Comparison of ENCODE assay signal across 22 cellular contexts in genomic region chr12:49687941-49688340, GRCh38. TPM values are rescaled to one million over a fixed set of nuclear protein-coding genes. Genes with fewer than 3 reads are reported as not detected.
A peak's percentile ranks its signal among the peaks of the same experiment; 100 is the strongest.
DNase-seq lines count a peak whose midpoint lies in the region; ATAC-seq and TF ChIP-seq lines count a peak whose summit lies in the region.
"Had no signal": no experiment of that assay in that cellular context is flagged by ENCODE, and none has a peak within 500 bp of the region (broad histone marks: within the 10 kb centered on the region; RNA-seq: fewer than 3 reads in every experiment).

No MANE protein-coding gene starts in this region.

- H3K9me3 ChIP-seq in HEK293 (ENCODE audit: control insufficient read depth, insufficient read depth, low read depth, low read length) (no peaks in the 10 kb centered on the region), A673 (ENCODE audit: low read depth, low read length, poor library complexity, severe bottlenecking) (no peaks in the 10 kb centered on the region)
- H3K9me3 ChIP-seq: body of pancreas, pancreas, stomach had no signal

- no peaks in the 10 kb centered on the region for H3K27me3 ChIP-seq in A673 (replicated peaks; ENCODE audit: insufficient read depth, low read depth, low read length, poor library complexity)
- H3K27me3 ChIP-seq: body of pancreas, pancreas, stomach had no signal

- H3K27ac Mint-ChIP-seq in immature natural killer cell: peak overlapping the region in 4 of 6 donors; percentile 10 to 67 (median 32)
- no peak overlapping the region for H3K27ac Mint-ChIP-seq in T-helper 2 cell treated with Interferon-gamma antibody and Interleukin-4, amounts not matched to agents 5 μg/mL and 100 μg/mL, for 36 hours

- TF ChIP-seq POLR2A in erythroblast (IDR thresholded peaks at IDR 0.05; ENCODE audit: low read length): no peak

- CTCF ChIA-PET in HEK293 (lab: Yijun Ruan, JAX) (no interaction called here), A673 (lab: Charles Lee) (no interaction called here)

- DNase-seq in ELF-1 (ENCODE audit: low read depth, low spot score) (peak; percentile 44), immature natural killer cell (no peak), A673 (ENCODE audit: low spot score) (no peak), erythroblast (lab: John Stamatoyannopoulos, UW) (no peak)
- DNase-seq in T-helper 2 cell treated with Interferon-gamma antibody and Interleukin-4, amounts not matched to agents 5 μg/mL and 100 μg/mL, for 36 hours (ENCODE audit: low spot score): no peak
- DNase-seq: activated CD8-positive, alpha-beta memory T cell treated with anti-CD3 and anti-CD28 coated beads, Interleukin-2, amount 50 U/mL, for 4 hours; body of pancreas; CD8-positive, alpha-beta memory T cell; effector memory CD8-positive, alpha-beta T cell; NCI-H1092; NCI-H2081; pancreas; stimulated activated CD4-positive, alpha-beta T cell treated with anti-CD3 and anti-CD28 coated beads, Interleukin-15, amount 100 ng/mL, for 24 hours; stomach; T-helper 2 cell; trophoblast cell; WERI-Rb-1 had no signal

- H3K36me3 Mint-ChIP-seq in immature natural killer cell: peaks cover 0 to under 1% (median 0%) of the 10 kb centered on the region in 3 donors
- no peaks in the 10 kb centered on the region for H3K36me3 Mint-ChIP-seq in T-helper 2 cell treated with Interferon-gamma antibody and Interleukin-4, amounts not matched to agents 5 μg/mL and 100 μg/mL, for 36 hours (ENCODE audit: low read depth)

- intact Hi-C loops in A673 (cut with micrococcal nuclease; ENCODE audit: unreplicated experiment): no loop called here

- H3K36me3 ChIP-seq in HEK293 (ENCODE audit: control insufficient read depth in 2 of 2, insufficient read depth in 1 of 2, low read length in 2 of 2): no peaks in the 10 kb centered on the region
- no peaks in the 10 kb centered on the region for H3K36me3 ChIP-seq in A673 (ENCODE audit: insufficient read depth, low read length, poor library complexity, severe bottlenecking)
- H3K36me3 ChIP-seq: pancreas, stomach, WERI-Rb-1 had no signal

- TF ChIP-seq CTCF in HEK293 (tag by site-specific recombination; IDR thresholded peaks at IDR 0.05): peak; percentile 71
- TF ChIP-seq CTCF in VCaP (conservative IDR thresholded peaks at IDR 0.05): peak; percentile 32
- TF ChIP-seq CTCF in A673 (conservative IDR thresholded peaks at IDR 0.05; ENCODE audit: low read depth, low read length): no peak

- no peaks in the 10 kb centered on the region for H3K9me3 Mint-ChIP-seq in immature natural killer cell
- no peaks in the 10 kb centered on the region for H3K9me3 Mint-ChIP-seq in T-helper 2 cell treated with Interferon-gamma antibody and Interleukin-4, amounts not matched to agents 5 μg/mL and 100 μg/mL, for 36 hours
- H3K9me3 Mint-ChIP-seq: activated T-helper 17 cell treated with anti-CD3 and anti-CD28 coated beads, Interleukin-2, amount 50 U/mL, for 72 hours; CD8-positive, alpha-beta memory T cell; effector memory CD8-positive, alpha-beta T cell had no signal

- no peak overlapping the region for H3K4me3 Mint-ChIP-seq in immature natural killer cell
- no peak overlapping the region for H3K4me3 Mint-ChIP-seq in T-helper 2 cell treated with Interferon-gamma antibody and Interleukin-4, amounts not matched to agents 5 μg/mL and 100 μg/mL, for 36 hours
- H3K4me3 Mint-ChIP-seq: activated T-helper 17 cell treated with anti-CD3 and anti-CD28 coated beads, Interleukin-2, amount 50 U/mL, for 72 hours; CD8-positive, alpha-beta memory T cell; effector memory CD8-positive, alpha-beta T cell had no signal

- H3K27me3 Mint-ChIP-seq in immature natural killer cell (ENCODE audit: low read depth in 3 of 3): no peaks in the 10 kb centered on the region
- H3K27me3 Mint-ChIP-seq in T-helper 2 cell treated with Interferon-gamma antibody and Interleukin-4, amounts not matched to agents 5 μg/mL and 100 μg/mL, for 36 hours (ENCODE audit: low read depth): no peaks in the 10 kb centered on the region
- H3K27me3 Mint-ChIP-seq: activated T-helper 17 cell treated with anti-CD3 and anti-CD28 coated beads, Interleukin-2, amount 50 U/mL, for 72 hours; CD8-positive, alpha-beta memory T cell; effector memory CD8-positive, alpha-beta T cell had no signal

- H3K4me1 Mint-ChIP-seq in immature natural killer cell: peaks cover 57 to 78% of the 10 kb centered on the region in 2 donors
- H3K4me1 Mint-ChIP-seq in T-helper 2 cell treated with Interferon-gamma antibody and Interleukin-4, amounts not matched to agents 5 μg/mL and 100 μg/mL, for 36 hours (ENCODE audit: low read depth): peaks cover 27% of the 10 kb centered on the region

- POLR2A ChIA-PET in HEK293 (lab: Yijun Ruan, JAX) (no interaction called here), A673 (lab: Charles Lee; ENCODE audit: low non-redundant PET) (no interaction called here)

- no peak overlapping the region for H3K4me3 ChIP-seq in HEK293 (ENCODE audit: low read depth, low read length)
- no peak overlapping the region for H3K4me3 ChIP-seq in A673 (ENCODE audit: low read depth, low read length, poor library complexity, severe bottlenecking)
- H3K4me3 ChIP-seq: body of pancreas, pancreas, stomach had no signal

- H3K4me1 ChIP-seq in HEK293 (ENCODE audit: control insufficient read depth, insufficient read depth, low read length): peaks cover 11% of the 10 kb centered on the region
- peaks cover 17% of the 10 kb centered on the region for H3K4me1 ChIP-seq in A673 (ENCODE audit: insufficient read depth, low read length, poor library complexity, severe bottlenecking)
- H3K4me1 ChIP-seq: body of pancreas, pancreas had no signal

- ATAC-seq in GM21717 (IDR thresholded peaks at IDR 0.05; ENCODE audit: unreplicated experiment): no peak
- ATAC-seq: activated T-helper 17 cell treated with anti-CD3 and anti-CD28 coated beads, Interleukin-2, amount 50 U/mL, for 72 hours; body of pancreas; effector memory CD8-positive, alpha-beta T cell; pancreas; sciatic nerve had no signal

- no TSS peak for BruUV-seq in A673 (replicated peaks; lab: Mats Ljungman, UMichigan)

- H3K27ac ChIP-seq in HEK293 (ENCODE audit: extremely low read depth, low read depth, low read length): no peak overlapping the region
- H3K27ac ChIP-seq in VCaP: no peak overlapping the region
- no peak overlapping the region for H3K27ac ChIP-seq in A673 (ENCODE audit: low read depth, low read length, poor library complexity, severe bottlenecking)
- H3K27ac ChIP-seq: body of pancreas, pancreas, stomach, WERI-Rb-1 had no signal

TF ChIP-seq in HEK293, 187 proteins besides CTCF, POLR2A, EP300 and RAD21:
- peak; percentile 82 for TF ChIP-seq MYNN (tag by site-specific recombination; IDR thresholded peaks at IDR 0.05; ENCODE audit: borderline replicate concordance)
- TF ChIP-seq, protein P1, sequence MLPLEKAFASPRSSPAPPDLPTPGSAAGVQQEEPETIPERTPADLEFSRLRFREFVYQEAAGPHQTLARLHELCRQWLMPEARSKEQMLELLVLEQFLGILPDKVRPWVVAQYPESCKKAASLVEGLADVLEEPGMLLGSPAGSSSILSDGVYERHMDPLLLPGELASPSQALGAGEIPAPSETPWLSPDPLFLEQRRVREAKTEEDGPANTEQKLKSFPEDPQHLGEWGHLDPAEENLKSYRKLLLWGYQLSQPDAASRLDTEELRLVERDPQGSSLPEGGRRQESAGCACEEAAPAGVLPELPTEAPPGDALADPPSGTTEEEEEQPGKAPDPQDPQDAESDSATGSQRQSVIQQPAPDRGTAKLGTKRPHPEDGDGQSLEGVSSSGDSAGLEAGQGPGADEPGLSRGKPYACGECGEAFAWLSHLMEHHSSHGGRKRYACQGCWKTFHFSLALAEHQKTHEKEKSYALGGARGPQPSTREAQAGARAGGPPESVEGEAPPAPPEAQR (tag by site-specific recombination; IDR thresholded peaks at IDR 0.05): no peak
- peak; percentile 63 for TF ChIP-seq SP7 (tag by site-specific recombination; IDR thresholded peaks at IDR 0.05)

RNA-seq across cellular contexts. Expression of gene FMNL3, which starts 19.3 kb away (rescaled TPM):
- polyA plus RNA-seq in immature natural killer cell: 10 to 100 TPM; 11.0 to 22.7 (median 12.6) TPM
- total RNA-seq in A673 (2021): 22.0 and 27.7 TPM in 2 replicates

RNA-seq across cellular contexts. Expression of gene TMBIM6, which starts 53.4 kb away (rescaled TPM):
- 1,000 to 10,000 TPM in 2 of 3 donors, 100 to 1,000 TPM in 1; 982 to 1,961 (median 1,202) TPM for polyA plus RNA-seq in immature natural killer cell
- 425 and 454 TPM in 2 replicates for total RNA-seq in A673 (2021)
